Comparison of ENCODE assay signal across 9 cellular contexts in the genomic region with DNA sequence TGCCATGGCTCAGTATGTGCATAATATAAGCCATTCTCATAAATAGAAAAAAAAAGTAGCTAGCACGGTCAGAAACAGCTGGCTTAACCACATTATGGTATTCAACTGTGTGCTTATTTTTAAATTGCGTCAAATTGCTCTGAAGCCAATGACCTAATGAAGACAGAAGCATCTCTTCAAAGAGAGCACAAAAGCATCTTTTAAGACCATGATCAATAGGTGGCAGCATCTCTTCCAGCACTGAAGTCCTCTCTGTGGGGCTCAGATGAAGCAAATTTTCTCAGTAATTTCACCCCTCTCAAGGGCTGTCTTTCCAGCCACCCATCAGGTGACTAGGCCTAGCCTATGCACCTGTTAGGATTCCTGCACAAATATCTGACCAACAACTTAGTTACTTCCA.
DNase-seq lines count a peak whose midpoint lies in the region; ATAC-seq and TF ChIP-seq lines count a peak whose summit lies in the region.
"Had no signal": no experiment of that assay in that cellular context is flagged by ENCODE, and none has a peak within 500 bp of the region (broad histone marks: within the 10 kb centered on the region; RNA-seq: fewer than 3 reads in every experiment).

No MANE protein-coding gene starts in this region.

- TF ChIP-seq CTCF in LNCaP clone FGC (IDR thresholded peaks at IDR 0.05; ENCODE audit: control insufficient read depth, extremely low read depth, insufficient read depth) = peak; percentile 40

- DNase-seq in ELR (ENCODE audit: low read depth) (peak; percentile 59), LNCaP clone FGC (ENCODE audit: low read depth) (no peak), dedifferentiated amniotic fluid mesenchymal stem cell (ENCODE audit: extremely low spot score) (peak; percentile 30), midbrain (lab: John Stamatoyannopoulos, UW) (peak; percentile 24), occipital lobe (lab: John Stamatoyannopoulos, UW) (no peak)
- DNase-seq: activated CD4-positive, alpha-beta T cell treated with anti-CD3 and anti-CD28 coated beads, Interleukin-2, amount 10 ng/mL, durations not matched to agents 7 days and 5 days had no signal

- ATAC-seq in GM19463 (IDR thresholded peaks at IDR 0.05; ENCODE audit: unreplicated experiment) (no peak), GM21381 (IDR thresholded peaks at IDR 0.05; ENCODE audit: unreplicated experiment) (no peak), HG03039 (IDR thresholded peaks at IDR 0.05; ENCODE audit: unreplicated experiment) (no peak)

- H3K4me3 ChIP-seq in LNCaP clone FGC (ENCODE audit: low read depth, low read length) = no peak overlapping the region

Comparison
In these comparisons a context has a peak if more than half of its experiments do, and no peak if none do; other contexts are left out.
1. DNase-seq: peak in ELR (single experiment), dedifferentiated amniotic fluid mesenchymal stem cell (single experiment) and midbrain (single experiment); none in LNCaP clone FGC (single experiment) and occipital lobe (single experiment).